1 cellular context compared by ENCODE assay signal in the genomic region with DNA sequence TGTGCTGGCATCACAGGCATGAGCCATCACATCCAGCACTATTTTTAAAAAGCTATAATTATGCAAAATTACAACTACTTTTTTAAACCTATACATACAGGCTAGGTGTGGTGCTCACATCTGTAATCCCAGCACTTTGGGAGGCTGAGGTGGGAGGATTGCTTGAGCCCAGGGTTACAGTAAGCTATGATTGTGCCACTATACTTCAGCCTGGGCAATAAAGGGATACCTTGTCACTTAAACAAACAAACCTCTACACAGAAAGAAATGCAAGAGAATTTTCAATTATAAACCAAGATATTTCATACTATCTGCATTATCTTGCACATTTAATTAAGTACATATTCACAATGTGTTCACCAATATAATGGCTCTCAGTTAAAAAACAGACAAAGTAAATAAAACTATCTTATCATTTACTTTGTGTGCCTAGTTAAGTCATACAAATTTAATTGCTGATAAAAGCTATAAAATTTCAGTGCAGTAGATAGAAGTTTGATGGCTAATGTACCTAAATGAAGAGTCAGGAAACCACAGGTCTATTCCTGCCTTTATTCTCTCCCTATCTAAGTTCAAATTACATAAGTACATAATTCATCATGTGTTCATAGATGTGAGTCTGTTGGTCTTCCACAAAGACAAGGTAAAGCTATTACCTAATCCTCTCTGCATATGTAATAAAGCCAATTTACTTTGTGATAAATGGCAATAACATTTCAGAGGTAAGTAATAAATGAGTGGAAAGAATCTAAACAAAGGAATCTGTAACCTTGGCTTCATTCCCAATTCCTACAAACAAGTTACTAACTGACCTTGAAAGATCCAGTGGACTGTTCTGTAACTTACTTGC.
TF ChIP-seq lines count a peak whose summit lies in the region.

No MANE protein-coding gene starts in this region.

TF ChIP-seq in HEK293, 187 proteins besides CTCF, POLR2A, EP300 and RAD21 (continued from another document and continues in another):
- TF ChIP-seq ZNF623 (tag by site-specific recombination; IDR thresholded peaks at IDR 0.05) = peak; percentile 46
- TF ChIP-seq ZNF610 (tag by site-specific recombination; IDR thresholded peaks at IDR 0.05; ENCODE audit: borderline replicate concordance) = peak; percentile 62; the same call in 1 of the 2 replicates
- peak; percentile 98 for TF ChIP-seq GLI2 (tag by site-specific recombination; IDR thresholded peaks at IDR 0.05; ENCODE audit: borderline replicate concordance, low read depth)
- TF ChIP-seq ZNF747 (tag by site-specific recombination; IDR thresholded peaks at IDR 0.05) = no peak
- TF ChIP-seq, protein P1, sequence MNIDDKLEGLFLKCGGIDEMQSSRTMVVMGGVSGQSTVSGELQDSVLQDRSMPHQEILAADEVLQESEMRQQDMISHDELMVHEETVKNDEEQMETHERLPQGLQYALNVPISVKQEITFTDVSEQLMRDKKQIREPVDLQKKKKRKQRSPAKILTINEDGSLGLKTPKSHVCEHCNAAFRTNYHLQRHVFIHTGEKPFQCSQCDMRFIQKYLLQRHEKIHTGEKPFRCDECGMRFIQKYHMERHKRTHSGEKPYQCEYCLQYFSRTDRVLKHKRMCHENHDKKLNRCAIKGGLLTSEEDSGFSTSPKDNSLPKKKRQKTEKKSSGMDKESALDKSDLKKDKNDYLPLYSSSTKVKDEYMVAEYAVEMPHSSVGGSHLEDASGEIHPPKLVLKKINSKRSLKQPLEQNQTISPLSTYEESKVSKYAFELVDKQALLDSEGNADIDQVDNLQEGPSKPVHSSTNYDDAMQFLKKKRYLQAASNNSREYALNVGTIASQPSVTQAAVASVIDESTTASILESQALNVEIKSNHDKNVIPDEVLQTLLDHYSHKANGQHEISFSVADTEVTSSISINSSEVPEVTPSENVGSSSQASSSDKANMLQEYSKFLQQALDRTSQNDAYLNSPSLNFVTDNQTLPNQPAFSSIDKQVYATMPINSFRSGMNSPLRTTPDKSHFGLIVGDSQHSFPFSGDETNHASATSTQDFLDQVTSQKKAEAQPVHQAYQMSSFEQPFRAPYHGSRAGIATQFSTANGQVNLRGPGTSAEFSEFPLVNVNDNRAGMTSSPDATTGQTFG (tag by site-specific recombination; IDR thresholded peaks at IDR 0.05; ENCODE audit: borderline replicate concordance) = peak; percentile 73; the same call in 1 of the 2 replicates
- TF ChIP-seq, protein P2, sequence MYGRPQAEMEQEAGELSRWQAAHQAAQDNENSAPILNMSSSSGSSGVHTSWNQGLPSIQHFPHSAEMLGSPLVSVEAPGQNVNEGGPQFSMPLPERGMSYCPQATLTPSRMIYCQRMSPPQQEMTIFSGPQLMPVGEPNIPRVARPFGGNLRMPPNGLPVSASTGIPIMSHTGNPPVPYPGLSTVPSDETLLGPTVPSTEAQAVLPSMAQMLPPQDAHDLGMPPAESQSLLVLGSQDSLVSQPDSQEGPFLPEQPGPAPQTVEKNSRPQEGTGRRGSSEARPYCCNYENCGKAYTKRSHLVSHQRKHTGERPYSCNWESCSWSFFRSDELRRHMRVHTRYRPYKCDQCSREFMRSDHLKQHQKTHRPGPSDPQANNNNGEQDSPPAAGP (tag by site-specific recombination; IDR thresholded peaks at IDR 0.05) = peak; percentile 26; the same call in 1 of the 2 replicates
- TF ChIP-seq ZNF843 (tag by site-specific recombination; IDR thresholded peaks at IDR 0.05) = peak; percentile 100
- peak; percentile 63; the same call in 1 of the 2 replicates for TF ChIP-seq ZEB2 (tag by site-specific recombination; IDR thresholded peaks at IDR 0.05)
- 0 out of 2 replicates have a peak, but pooled peaks have one; percentile 14 for TF ChIP-seq ZNF426 (tag by site-specific recombination; IDR thresholded peaks at IDR 0.05)
- peak; percentile 86; the same call in 1 of the 2 replicates for TF ChIP-seq GFI1B (tag by site-specific recombination; IDR thresholded peaks at IDR 0.05)
- TF ChIP-seq, protein P3, sequence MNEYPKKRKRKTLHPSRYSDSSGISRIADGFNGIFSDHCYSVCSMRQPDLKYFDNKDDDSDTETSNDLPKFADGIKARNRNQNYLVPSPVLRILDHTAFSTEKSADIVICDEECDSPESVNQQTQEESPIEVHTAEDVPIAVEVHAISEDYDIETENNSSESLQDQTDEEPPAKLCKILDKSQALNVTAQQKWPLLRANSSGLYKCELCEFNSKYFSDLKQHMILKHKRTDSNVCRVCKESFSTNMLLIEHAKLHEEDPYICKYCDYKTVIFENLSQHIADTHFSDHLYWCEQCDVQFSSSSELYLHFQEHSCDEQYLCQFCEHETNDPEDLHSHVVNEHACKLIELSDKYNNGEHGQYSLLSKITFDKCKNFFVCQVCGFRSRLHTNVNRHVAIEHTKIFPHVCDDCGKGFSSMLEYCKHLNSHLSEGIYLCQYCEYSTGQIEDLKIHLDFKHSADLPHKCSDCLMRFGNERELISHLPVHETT (tag by site-specific recombination; IDR thresholded peaks at IDR 0.05) = peak; percentile 92
- TF ChIP-seq SP7 (tag by site-specific recombination; IDR thresholded peaks at IDR 0.05) = peak; percentile 98
- TF ChIP-seq ZNF2 (tag by site-specific recombination; IDR thresholded peaks at IDR 0.05) = peak; percentile 85
- peak; percentile 92 for TF ChIP-seq ZNF366 (tag by site-specific recombination; conservative IDR thresholded peaks at IDR 0.05)
- peak; percentile 43; the same call in 1 of the 2 replicates for TF ChIP-seq MZF1 (tag by site-specific recombination; IDR thresholded peaks at IDR 0.05; ENCODE audit: borderline replicate concordance)
- no peak for TF ChIP-seq ZNF335 (tag by site-specific recombination; conservative IDR thresholded peaks at IDR 0.05)
- peak; percentile 62 for TF ChIP-seq ZBTB8A (tag by site-specific recombination; IDR thresholded peaks at IDR 0.05)
- TF ChIP-seq, protein P4, sequence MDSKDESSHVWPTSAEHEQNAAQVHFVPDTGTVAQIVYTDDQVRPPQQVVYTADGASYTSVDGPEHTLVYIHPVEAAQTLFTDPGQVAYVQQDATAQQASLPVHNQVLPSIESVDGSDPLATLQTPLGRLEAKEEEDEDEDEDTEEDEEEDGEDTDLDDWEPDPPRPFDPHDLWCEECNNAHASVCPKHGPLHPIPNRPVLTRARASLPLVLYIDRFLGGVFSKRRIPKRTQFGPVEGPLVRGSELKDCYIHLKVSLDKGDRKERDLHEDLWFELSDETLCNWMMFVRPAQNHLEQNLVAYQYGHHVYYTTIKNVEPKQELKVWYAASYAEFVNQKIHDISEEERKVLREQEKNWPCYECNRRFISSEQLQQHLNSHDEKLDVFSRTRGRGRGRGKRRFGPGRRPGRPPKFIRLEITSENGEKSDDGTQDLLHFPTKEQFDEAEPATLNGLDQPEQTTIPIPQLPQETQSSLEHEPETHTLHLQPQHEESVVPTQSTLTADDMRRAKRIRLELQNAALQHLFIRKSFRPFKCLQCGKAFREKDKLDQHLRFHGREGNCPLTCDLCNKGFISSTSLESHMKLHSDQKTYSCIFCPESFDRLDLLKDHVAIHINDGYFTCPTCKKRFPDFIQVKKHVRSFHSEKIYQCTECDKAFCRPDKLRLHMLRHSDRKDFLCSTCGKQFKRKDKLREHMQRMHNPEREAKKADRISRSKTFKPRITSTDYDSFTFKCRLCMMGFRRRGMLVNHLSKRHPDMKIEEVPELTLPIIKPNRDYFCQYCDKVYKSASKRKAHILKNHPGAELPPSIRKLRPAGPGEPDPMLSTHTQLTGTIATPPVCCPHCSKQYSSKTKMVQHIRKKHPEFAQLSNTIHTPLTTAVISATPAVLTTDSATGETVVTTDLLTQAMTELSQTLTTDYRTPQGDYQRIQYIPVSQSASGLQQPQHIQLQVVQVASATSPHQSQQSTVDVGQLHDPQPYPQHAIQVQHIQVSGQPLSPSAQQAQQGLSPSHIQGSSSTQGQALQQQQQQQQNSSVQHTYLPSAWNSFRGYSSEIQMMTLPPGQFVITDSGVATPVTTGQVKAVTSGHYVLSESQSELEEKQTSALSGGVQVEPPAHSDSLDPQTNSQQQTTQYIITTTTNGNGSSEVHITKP (tag by site-specific recombination; IDR thresholded peaks at IDR 0.05) = peak; percentile 56
- TF ChIP-seq ZNF239 (tag by site-specific recombination; IDR thresholded peaks at IDR 0.05) = no peak
- TF ChIP-seq ZNF549 (tag by site-specific recombination; IDR thresholded peaks at IDR 0.05) = no peak
- TF ChIP-seq, protein P5, sequence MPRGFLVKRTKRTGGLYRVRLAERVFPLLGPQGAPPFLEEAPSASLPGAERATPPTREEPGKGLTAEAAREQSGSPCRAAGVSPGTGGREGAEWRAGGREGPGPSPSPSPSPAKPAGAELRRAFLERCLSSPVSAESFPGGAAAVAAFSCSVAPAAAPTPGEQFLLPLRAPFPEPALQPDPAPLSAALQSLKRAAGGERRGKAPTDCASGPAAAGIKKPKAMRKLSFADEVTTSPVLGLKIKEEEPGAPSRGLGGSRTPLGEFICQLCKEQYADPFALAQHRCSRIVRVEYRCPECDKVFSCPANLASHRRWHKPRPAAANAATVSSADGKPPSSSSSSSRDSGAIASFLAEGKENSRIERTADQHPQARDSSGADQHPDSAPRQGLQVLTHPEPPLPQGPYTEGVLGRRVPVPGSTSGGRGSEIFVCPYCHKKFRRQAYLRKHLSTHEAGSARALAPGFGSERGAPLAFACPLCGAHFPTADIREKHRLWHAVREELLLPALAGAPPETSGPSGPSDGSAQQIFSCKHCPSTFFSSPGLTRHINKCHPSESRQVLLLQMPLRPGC (tag by site-specific recombination; IDR thresholded peaks at IDR 0.05) = peak; percentile 93
- no peak for TF ChIP-seq ZNF37A (tag by site-specific recombination; IDR thresholded peaks at IDR 0.05)
- TF ChIP-seq ZFP3 (tag by site-specific recombination; IDR thresholded peaks at IDR 0.05; ENCODE audit: low read depth) = peak; percentile 22; the same call in 1 of the 2 replicates
- TF ChIP-seq, protein P6, sequence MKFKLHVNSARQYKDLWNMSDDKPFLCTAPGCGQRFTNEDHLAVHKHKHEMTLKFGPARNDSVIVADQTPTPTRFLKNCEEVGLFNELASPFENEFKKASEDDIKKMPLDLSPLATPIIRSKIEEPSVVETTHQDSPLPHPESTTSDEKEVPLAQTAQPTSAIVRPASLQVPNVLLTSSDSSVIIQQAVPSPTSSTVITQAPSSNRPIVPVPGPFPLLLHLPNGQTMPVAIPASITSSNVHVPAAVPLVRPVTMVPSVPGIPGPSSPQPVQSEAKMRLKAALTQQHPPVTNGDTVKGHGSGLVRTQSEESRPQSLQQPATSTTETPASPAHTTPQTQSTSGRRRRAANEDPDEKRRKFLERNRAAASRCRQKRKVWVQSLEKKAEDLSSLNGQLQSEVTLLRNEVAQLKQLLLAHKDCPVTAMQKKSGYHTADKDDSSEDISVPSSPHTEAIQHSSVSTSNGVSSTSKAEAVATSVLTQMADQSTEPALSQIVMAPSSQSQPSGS (tag by site-specific recombination; IDR thresholded peaks at IDR 0.05; ENCODE audit: low read depth) = peak; percentile 84; the same call in 1 of the 2 replicates
- TF ChIP-seq ZNF394 (tag by site-specific recombination; IDR thresholded peaks at IDR 0.05; ENCODE audit: borderline replicate concordance) = peak; percentile 83
- TF ChIP-seq KLF7 (tag by site-specific recombination; IDR thresholded peaks at IDR 0.05; ENCODE audit: borderline replicate concordance) = peak; percentile 72; the same call in 1 of the 2 replicates
- TF ChIP-seq, protein P7, sequence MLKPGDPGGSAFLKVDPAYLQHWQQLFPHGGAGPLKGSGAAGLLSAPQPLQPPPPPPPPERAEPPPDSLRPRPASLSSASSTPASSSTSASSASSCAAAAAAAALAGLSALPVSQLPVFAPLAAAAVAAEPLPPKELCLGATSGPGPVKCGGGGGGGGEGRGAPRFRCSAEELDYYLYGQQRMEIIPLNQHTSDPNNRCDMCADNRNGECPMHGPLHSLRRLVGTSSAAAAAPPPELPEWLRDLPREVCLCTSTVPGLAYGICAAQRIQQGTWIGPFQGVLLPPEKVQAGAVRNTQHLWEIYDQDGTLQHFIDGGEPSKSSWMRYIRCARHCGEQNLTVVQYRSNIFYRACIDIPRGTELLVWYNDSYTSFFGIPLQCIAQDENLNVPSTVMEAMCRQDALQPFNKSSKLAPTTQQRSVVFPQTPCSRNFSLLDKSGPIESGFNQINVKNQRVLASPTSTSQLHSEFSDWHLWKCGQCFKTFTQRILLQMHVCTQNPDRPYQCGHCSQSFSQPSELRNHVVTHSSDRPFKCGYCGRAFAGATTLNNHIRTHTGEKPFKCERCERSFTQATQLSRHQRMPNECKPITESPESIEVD (tag by site-specific recombination; IDR thresholded peaks at IDR 0.05) = peak; percentile 98
- no peak for TF ChIP-seq ZNF423 (tag by site-specific recombination; IDR thresholded peaks at IDR 0.05)
- TF ChIP-seq, protein P8, sequence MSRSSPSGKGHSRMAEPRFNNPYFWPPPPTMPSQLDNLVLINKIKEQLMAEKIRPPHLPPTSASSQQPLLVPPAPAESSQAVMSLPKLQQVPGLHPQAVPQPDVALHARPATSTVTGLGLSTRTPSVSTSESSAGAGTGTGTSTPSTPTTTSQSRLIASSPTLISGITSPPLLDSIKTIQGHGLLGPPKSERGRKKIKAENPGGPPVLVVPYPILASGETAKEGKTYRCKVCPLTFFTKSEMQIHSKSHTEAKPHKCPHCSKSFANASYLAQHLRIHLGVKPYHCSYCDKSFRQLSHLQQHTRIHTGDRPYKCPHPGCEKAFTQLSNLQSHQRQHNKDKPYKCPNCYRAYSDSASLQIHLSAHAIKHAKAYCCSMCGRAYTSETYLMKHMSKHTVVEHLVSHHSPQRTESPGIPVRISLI (tag by site-specific recombination; IDR thresholded peaks at IDR 0.05) = peak; percentile 97
- peak; percentile 81 for TF ChIP-seq ZNF10 (tag by site-specific recombination; IDR thresholded peaks at IDR 0.05)
- TF ChIP-seq, protein P9, sequence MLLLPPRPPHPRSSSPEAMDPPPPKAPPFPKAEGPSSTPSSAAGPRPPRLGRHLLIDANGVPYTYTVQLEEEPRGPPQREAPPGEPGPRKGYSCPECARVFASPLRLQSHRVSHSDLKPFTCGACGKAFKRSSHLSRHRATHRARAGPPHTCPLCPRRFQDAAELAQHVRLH (tag by site-specific recombination; IDR thresholded peaks at IDR 0.05) = peak; percentile 94
- 0 out of 2 replicates have a peak, but pooled peaks have one; percentile 12 for TF ChIP-seq GLIS2 (tag by site-specific recombination; IDR thresholded peaks at IDR 0.05)
- TF ChIP-seq GLI4 (tag by site-specific recombination; IDR thresholded peaks at IDR 0.05) = no peak
- peak; percentile 60 for TF ChIP-seq SP3 (tag by site-specific recombination; IDR thresholded peaks at IDR 0.05)
- no peak for TF ChIP-seq EGR2 (tag by site-specific recombination; IDR thresholded peaks at IDR 0.05; ENCODE audit: low read depth)
- TF ChIP-seq SP2 (tag by site-specific recombination; IDR thresholded peaks at IDR 0.05) = peak; percentile 39
- peak; percentile 97 for TF ChIP-seq ZSCAN23 (tag by site-specific recombination; IDR thresholded peaks at IDR 0.05)
- TF ChIP-seq ZNF561 (tag by site-specific recombination; IDR thresholded peaks at IDR 0.05; ENCODE audit: borderline replicate concordance) = 0 out of 2 replicates have a peak, but pooled peaks have one; percentile 32
